ENCODE assay signal across 32 cellular contexts in the genomic region with DNA sequence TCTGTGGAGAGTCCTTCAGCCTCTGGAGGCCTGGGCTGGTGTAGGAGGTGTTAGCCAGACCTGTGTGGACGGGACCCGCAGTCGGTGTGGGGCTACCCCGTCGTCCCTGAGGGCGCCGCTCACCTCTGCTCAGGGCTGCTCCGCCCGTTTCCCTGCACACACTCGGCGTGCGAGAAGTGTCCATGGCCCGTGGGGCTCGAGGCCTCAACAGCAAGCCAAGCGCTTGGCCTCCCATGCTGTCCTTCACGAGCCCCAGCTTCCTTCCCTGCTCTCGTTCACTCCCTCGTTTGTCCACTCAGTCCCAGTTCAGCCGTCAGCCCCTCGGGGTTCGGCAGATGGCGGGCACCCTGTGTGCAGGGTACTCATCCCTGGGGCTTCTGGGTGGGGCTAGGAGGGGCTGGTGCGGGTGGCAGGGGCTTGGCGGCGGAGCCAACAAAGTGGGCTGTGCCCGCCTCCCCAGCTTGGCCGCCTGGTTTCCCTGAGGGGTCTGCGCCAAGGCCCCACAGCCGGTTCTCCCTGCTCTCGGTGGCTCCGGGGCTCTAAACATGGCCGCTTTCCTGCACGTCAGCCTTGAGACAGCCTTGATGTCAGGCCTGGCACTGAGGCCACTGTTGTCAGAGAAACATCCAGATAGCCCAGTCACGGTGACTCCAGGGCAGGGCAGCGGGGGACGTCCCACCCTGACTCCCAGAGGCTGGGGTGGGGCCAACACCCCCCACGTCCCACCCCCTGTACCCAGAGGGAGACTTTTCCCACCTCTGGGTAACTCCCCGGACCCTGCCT. TPM values are rescaled to one million over a fixed set of nuclear protein-coding genes. Genes with fewer than 3 reads are reported as not detected.
"Had no signal": no experiment of that assay in that cellular context is flagged by ENCODE, and none has a peak within 500 bp of the region (broad histone marks: within the 10 kb centered on the region; RNA-seq: fewer than 3 reads in every experiment).

No MANE protein-coding gene starts in this region.

- H3K36me3 Mint-ChIP-seq: activated CD4-positive, alpha-beta memory T cell treated with anti-CD3 and anti-CD28 coated beads for 36 hours; activated CD8-positive, alpha-beta memory T cell treated with anti-CD3 and anti-CD28 coated beads, Interleukin-2, amount 10 ng/mL, durations not matched to agents 7 days and 5 days; activated naive CD4-positive, alpha-beta T cell treated with anti-CD3 and anti-CD28 coated beads, Interleukin-2, amount 10 ng/mL, durations not matched to agents 7 days and 5 days; activated naive CD4-positive, alpha-beta T cell treated with anti-CD3 and anti-CD28 coated beads, Interleukin-2, amount 50 U/mL, for 72 hours had no signal

- H3K4me1 ChIP-seq: colonic mucosa, esophagus squamous epithelium, gastroesophageal sphincter had no signal

- DNase-seq: activated CD4-positive, alpha-beta memory T cell treated with anti-CD3 and anti-CD28 coated beads for 36 hours; activated CD4-positive, alpha-beta T cell treated with anti-CD3 and anti-CD28 coated beads for 36 hours; activated CD4-positive, alpha-beta T cell treated with anti-CD3 and anti-CD28 coated beads, Interleukin-2, amount 10 ng/mL, durations not matched to agents 24 days and 14 days; activated CD4-positive, CD25-positive, alpha-beta regulatory T cell; activated CD4-positive, CD25-positive, alpha-beta regulatory T cell treated with anti-CD3 and anti-CD28 coated beads, Interleukin-2, amount 50 U/mL, for 72 hours; activated CD8-positive, alpha-beta memory T cell treated with anti-CD3 and anti-CD28 coated beads, Interleukin-2, amount 10 ng/mL, durations not matched to agents 7 days and 5 days; activated CD8-positive, alpha-beta memory T cell treated with anti-CD3 and anti-CD28 coated beads, Interleukin-2, amount 50 U/mL, for 4 hours; activated CD8-positive, alpha-beta T cell treated with anti-CD3 and anti-CD28 coated beads, Interleukin-2, amount 10 ng/mL, durations not matched to agents 7 days and 5 days; activated gamma-delta T cell; activated naive CD4-positive, alpha-beta T cell; activated naive CD4-positive, alpha-beta T cell treated with anti-CD3 and anti-CD28 coated beads, Interleukin-2, amount 10 ng/mL, durations not matched to agents 7 days and 5 days; activated T-cell treated with anti-CD3 and anti-CD28 coated beads, Interleukin-2, amount 50 U/mL, for 1 hour; activated T-cell treated with anti-CD3 and anti-CD28 coated beads, Interleukin-2, amount 50 U/mL, for 48 hours; amniotic stem cell; anterior cingulate cortex; caudate nucleus; colonic mucosa; effector CD8-positive, alpha-beta T cell; esophagus squamous epithelium; foreskin melanocyte; T-helper 1 cell; T-helper 2 cell had no signal

- H3K27ac ChIP-seq: colonic mucosa, epithelial cell of prostate, esophagus squamous epithelium, gastroesophageal sphincter had no signal

- H3K9me3 Mint-ChIP-seq: activated CD4-positive, alpha-beta T cell treated with anti-CD3 and anti-CD28 coated beads, Interleukin-2, amount 10 ng/mL, durations not matched to agents 24 days and 14 days had no signal

- ATAC-seq: activated CD4-positive, alpha-beta T cell treated with anti-CD3 and anti-CD28 coated beads for 36 hours; activated CD8-positive, alpha-beta memory T cell treated with anti-CD3 and anti-CD28 coated beads, Interleukin-2, amount 10 ng/mL, durations not matched to agents 7 days and 5 days; activated CD8-positive, alpha-beta T cell treated with anti-CD3 and anti-CD28 coated beads, Interleukin-2, amount 10 ng/mL, durations not matched to agents 7 days and 5 days; activated naive CD4-positive, alpha-beta T cell treated with anti-CD3 and anti-CD28 coated beads, Interleukin-2, amount 50 U/mL, for 72 hours; gastroesophageal sphincter had no signal

- H3K27ac Mint-ChIP-seq: activated CD4-positive, alpha-beta memory T cell treated with anti-CD3 and anti-CD28 coated beads for 36 hours; activated CD4-positive, alpha-beta T cell treated with anti-CD3 and anti-CD28 coated beads for 36 hours; activated CD4-positive, alpha-beta T cell treated with anti-CD3 and anti-CD28 coated beads, Interleukin-2, amount 10 ng/mL, durations not matched to agents 24 days and 14 days; activated CD8-positive, alpha-beta memory T cell treated with anti-CD3 and anti-CD28 coated beads, Interleukin-2, amount 10 ng/mL, durations not matched to agents 7 days and 5 days; activated CD8-positive, alpha-beta T cell treated with anti-CD3 and anti-CD28 coated beads, Interleukin-2, amount 10 ng/mL, durations not matched to agents 7 days and 5 days; activated naive CD4-positive, alpha-beta T cell treated with anti-CD3 and anti-CD28 coated beads, Interleukin-2, amount 10 ng/mL, durations not matched to agents 7 days and 5 days; activated naive CD4-positive, alpha-beta T cell treated with anti-CD3 and anti-CD28 coated beads, Interleukin-2, amount 50 U/mL, for 72 hours had no signal

- H3K27me3 Mint-ChIP-seq: activated CD4-positive, alpha-beta memory T cell treated with anti-CD3 and anti-CD28 coated beads for 36 hours; activated CD4-positive, alpha-beta T cell treated with anti-CD3 and anti-CD28 coated beads for 36 hours; activated CD4-positive, alpha-beta T cell treated with anti-CD3 and anti-CD28 coated beads, Interleukin-2, amount 10 ng/mL, durations not matched to agents 24 days and 14 days; activated CD8-positive, alpha-beta memory T cell treated with anti-CD3 and anti-CD28 coated beads, Interleukin-2, amount 10 ng/mL, durations not matched to agents 7 days and 5 days; activated naive CD4-positive, alpha-beta T cell treated with anti-CD3 and anti-CD28 coated beads, Interleukin-2, amount 10 ng/mL, durations not matched to agents 7 days and 5 days had no signal

- H3K4me1 Mint-ChIP-seq: activated CD4-positive, alpha-beta T cell treated with anti-CD3 and anti-CD28 coated beads for 36 hours; activated CD4-positive, alpha-beta T cell treated with anti-CD3 and anti-CD28 coated beads, Interleukin-2, amount 10 ng/mL, durations not matched to agents 24 days and 14 days; activated CD8-positive, alpha-beta memory T cell treated with anti-CD3 and anti-CD28 coated beads, Interleukin-2, amount 10 ng/mL, durations not matched to agents 7 days and 5 days; activated naive CD4-positive, alpha-beta T cell treated with anti-CD3 and anti-CD28 coated beads, Interleukin-2, amount 10 ng/mL, durations not matched to agents 7 days and 5 days had no signal

- H3K27me3 ChIP-seq: colonic mucosa had no signal

- H3K4me3 Mint-ChIP-seq: activated CD4-positive, alpha-beta memory T cell treated with anti-CD3 and anti-CD28 coated beads for 36 hours; activated CD4-positive, alpha-beta T cell treated with anti-CD3 and anti-CD28 coated beads for 36 hours; activated CD4-positive, alpha-beta T cell treated with anti-CD3 and anti-CD28 coated beads, Interleukin-2, amount 10 ng/mL, durations not matched to agents 24 days and 14 days; activated CD8-positive, alpha-beta memory T cell treated with anti-CD3 and anti-CD28 coated beads, Interleukin-2, amount 10 ng/mL, durations not matched to agents 7 days and 5 days; activated CD8-positive, alpha-beta T cell treated with anti-CD3 and anti-CD28 coated beads, Interleukin-2, amount 10 ng/mL, durations not matched to agents 7 days and 5 days; activated naive CD4-positive, alpha-beta T cell treated with anti-CD3 and anti-CD28 coated beads, Interleukin-2, amount 10 ng/mL, durations not matched to agents 7 days and 5 days had no signal

- H3K4me3 ChIP-seq: colonic mucosa, esophagus squamous epithelium, gastroesophageal sphincter had no signal

- H3K36me3 ChIP-seq: colonic mucosa, esophagus squamous epithelium, gastroesophageal sphincter had no signal

- H3K9me3 ChIP-seq: colonic mucosa, esophagus squamous epithelium, gastroesophageal sphincter had no signal

RNA-seq across cellular contexts. Expression of gene MUC6, which starts 3.3 kb away (rescaled TPM):
- total RNA-seq: activated CD4-positive, alpha-beta memory T cell treated with anti-CD3 and anti-CD28 coated beads for 36 hours; activated CD4-positive, alpha-beta T cell treated with anti-CD3 and anti-CD28 coated beads for 36 hours; activated CD4-positive, alpha-beta T cell treated with anti-CD3 and anti-CD28 coated beads, Interleukin-2, amount 10 ng/mL, durations not matched to agents 24 days and 14 days; activated CD8-positive, alpha-beta memory T cell treated with anti-CD3 and anti-CD28 coated beads for 36 hours; activated CD8-positive, alpha-beta memory T cell treated with anti-CD3 and anti-CD28 coated beads, Interleukin-2, amount 10 ng/mL, durations not matched to agents 7 days and 5 days; activated CD8-positive, alpha-beta T cell treated with anti-CD3 and anti-CD28 coated beads, Interleukin-2, amount 10 ng/mL, durations not matched to agents 7 days and 5 days; activated naive CD4-positive, alpha-beta T cell treated with anti-CD3 and anti-CD28 coated beads, Interleukin-2, amount 50 U/mL, for 72 hours; astrocyte; dermis microvascular lymphatic vessel endothelial cell; endothelial cell of umbilical vein; fibroblast of lung; fibroblast of villous mesenchyme; glomerular endothelial cell had no signal

RNA-seq across cellular contexts. Expression of gene MUC2, which starts 41.5 kb away (rescaled TPM):
- total RNA-seq: activated CD4-positive, alpha-beta memory T cell treated with anti-CD3 and anti-CD28 coated beads for 36 hours; activated CD4-positive, alpha-beta T cell treated with anti-CD3 and anti-CD28 coated beads for 36 hours; activated CD4-positive, alpha-beta T cell treated with anti-CD3 and anti-CD28 coated beads, Interleukin-2, amount 10 ng/mL, durations not matched to agents 24 days and 14 days; activated CD8-positive, alpha-beta memory T cell treated with anti-CD3 and anti-CD28 coated beads for 36 hours; activated CD8-positive, alpha-beta memory T cell treated with anti-CD3 and anti-CD28 coated beads, Interleukin-2, amount 10 ng/mL, durations not matched to agents 7 days and 5 days; activated CD8-positive, alpha-beta T cell treated with anti-CD3 and anti-CD28 coated beads, Interleukin-2, amount 10 ng/mL, durations not matched to agents 7 days and 5 days; activated naive CD4-positive, alpha-beta T cell treated with anti-CD3 and anti-CD28 coated beads, Interleukin-2, amount 50 U/mL, for 72 hours; astrocyte; dermis microvascular lymphatic vessel endothelial cell; endothelial cell of umbilical vein; fibroblast of lung; fibroblast of villous mesenchyme; glomerular endothelial cell had no signal
